ENCODE assay signal across 22 cellular contexts in genomic region chr12:112810235-112810917, GRCh38.
"Had no signal": no experiment of that assay in that cellular context is flagged by ENCODE, and none has a peak within 500 bp of the region (broad histone marks: within the 10 kb centered on the region; RNA-seq: fewer than 3 reads in every experiment).

No MANE protein-coding gene starts in this region.

- DNase-seq: hypothalamus; immature natural killer cell; left ventricle myocardium inferior; naive thymus-derived CD8-positive, alpha-beta T cell; nucleus accumbens; pancreas; posterior cingulate gyrus; retina; right cardiac atrium; stimulated activated CD4-positive, alpha-beta T cell treated with anti-CD3 and anti-CD28 coated beads, Interleukin-12 subunit alpha, Interleukin-12 subunit beta, amount 100 ng/mL, for 4 hours; stimulated activated CD4-positive, alpha-beta T cell treated with anti-CD3 and anti-CD28 coated beads, Interleukin-15, amount 100 ng/mL, for 24 hours; stimulated activated CD4-positive, alpha-beta T cell treated with anti-CD3 and anti-CD28 coated beads, Interleukin-2, amount 100 ng/mL, for 24 hours; stimulated activated CD4-positive, alpha-beta T cell treated with anti-CD3 and anti-CD28 coated beads, Interleukin-4, amount 100 ng/mL, for 1 hour; stimulated activated naive B cell treated with anti-CD40 and anti-IgM and Interleukin-4, amounts not matched to agents 10 μg/mL and 1 μg/mL and 100 μg/mL, for 72 hours; stimulated activated naive CD8-positive, alpha-beta T cell treated with anti-CD3 and anti-CD28 coated beads, Interleukin-15, Interleukin-2, amounts not matched to agents 100 U/mL and 50 U/mL, for 24 hours; stomach; testis; thyroid gland; transverse colon; upper lobe of left lung had no signal

- ATAC-seq: naive thymus-derived CD8-positive, alpha-beta T cell; pancreas; right cardiac atrium; sciatic nerve; stimulated activated naive B cell treated with anti-CD40 and anti-IgM and Interleukin-4, amounts not matched to agents 10 μg/mL and 1 μg/mL and 100 μg/mL, for 72 hours; stimulated activated naive CD8-positive, alpha-beta T cell treated with anti-CD3 and anti-CD28 coated beads, Interleukin-15, Interleukin-2, amounts not matched to agents 100 U/mL and 50 U/mL, for 24 hours had no signal

- FAIRE-seq: islet of Langerhans, pancreas had no signal
